In the genomic region with DNA sequence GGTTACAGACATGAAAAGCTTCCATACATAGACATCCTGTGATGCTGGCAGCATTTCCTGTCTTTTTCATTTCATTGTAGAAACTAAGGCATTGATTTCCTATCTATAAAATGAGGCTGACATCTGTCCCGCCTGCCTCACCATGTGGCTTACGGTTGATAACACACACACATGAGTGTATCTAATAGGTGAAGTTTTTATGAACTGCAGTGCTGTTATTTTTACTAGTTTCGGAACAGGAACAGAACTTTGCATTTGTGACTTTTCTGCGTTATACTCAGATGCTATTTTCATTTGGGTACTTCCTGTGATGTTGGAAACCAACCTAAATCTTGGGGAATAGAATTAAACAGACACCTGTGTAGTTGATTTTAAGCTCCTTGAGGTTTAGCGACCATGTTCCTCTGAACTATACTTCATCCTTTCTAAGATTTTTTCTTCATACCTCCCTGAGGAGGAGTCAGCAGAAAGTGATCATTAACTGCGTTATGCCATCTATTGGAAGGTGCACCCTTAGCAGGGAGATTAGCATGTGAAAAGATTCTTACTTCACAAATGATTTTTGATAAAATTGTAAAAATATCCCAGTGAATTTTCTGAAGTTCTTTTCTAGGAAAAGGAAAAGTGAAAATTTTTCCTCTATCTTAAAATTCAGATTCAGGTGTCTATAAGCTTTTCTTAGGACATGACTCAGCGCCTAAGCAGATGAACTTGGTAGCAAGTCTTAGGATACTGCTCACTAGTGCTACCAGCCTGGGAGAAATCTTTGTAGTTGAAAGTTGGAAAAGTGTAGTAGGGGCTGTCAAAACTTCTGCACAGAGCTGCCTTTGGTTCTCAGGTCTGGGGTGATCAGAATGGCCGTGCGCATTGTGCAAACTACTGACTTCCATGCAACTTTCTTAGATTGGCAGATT, we compare ENCODE assay signal across 14 cellular contexts.
DNase-seq lines count a peak whose midpoint lies in the region; ATAC-seq, FAIRE-seq and TF ChIP-seq lines count a peak whose summit lies in the region.
"Had no signal": no experiment of that assay in that cellular context is flagged by ENCODE, and none has a peak within 500 bp of the region (broad histone marks: within the 10 kb centered on the region; RNA-seq: fewer than 3 reads in every experiment).

No MANE protein-coding gene starts in this region.

- CTCF ChIA-PET in A673 (lab: Charles Lee), result no interaction called here

- no TSS peak for BruUV-seq in A673 (replicated peaks; lab: Mats Ljungman, UMichigan)

- DNase-seq in GM12892 (ENCODE audit: insufficient read length) (no peak), erythroblast (lab: John Stamatoyannopoulos, UW) (peak; percentile 45 to 68), A673 (ENCODE audit: low spot score) (no peak), hepatic stellate cell (ENCODE audit: low spot score) (no peak), DMS79 (lab: John Stamatoyannopoulos, UW) (no peak), uterus (no peak)
- DNase-seq: activated CD4-positive, CD25-positive, alpha-beta regulatory T cell treated with anti-CD3 and anti-CD28 coated beads, Interleukin-2, amount 50 U/mL, for 72 hours; left colon; SHP77 treated with DMSO at 0.1 percent for 48 hours; stimulated activated naive CD8-positive, alpha-beta T cell treated with anti-CD3 and anti-CD28 coated beads, Interleukin-15, Interleukin-2, amounts not matched to agents 100 U/mL and 50 U/mL, for 24 hours had no signal

- H3K36me3 ChIP-seq in A673 (ENCODE audit: insufficient read depth, low read length, poor library complexity, severe bottlenecking) (no peaks in the 10 kb centered on the region), uterus (no peaks in the 10 kb centered on the region)
- H3K36me3 ChIP-seq: cardiac muscle cell had no signal

- H3K4me3 ChIP-seq in A673 (ENCODE audit: low read depth, low read length, poor library complexity, severe bottlenecking) (no peak overlapping the region), uterus (no peak overlapping the region)
- H3K4me3 ChIP-seq: cardiac muscle cell had no signal

- intact Hi-C loops in A673 (cut with micrococcal nuclease; ENCODE audit: unreplicated experiment) (loop anchor here (10.0 kb wide), 1 partner anchor 367 kb away; no protein-coding TSS in a partner anchor), uterus (cut with DNase I; ENCODE audit: low total_unique reads) (no loop called here)

- H3K9me3 ChIP-seq in A673 (ENCODE audit: low read depth, low read length, poor library complexity, severe bottlenecking) (no peaks in the 10 kb centered on the region), uterus (no peaks in the 10 kb centered on the region)

- POLR2A ChIA-PET in A673 (lab: Charles Lee; ENCODE audit: low non-redundant PET), result no interaction called here

- TF ChIP-seq CTCF in A673 (conservative IDR thresholded peaks at IDR 0.05; ENCODE audit: low read depth, low read length), result no peak; the same call in 1 of the 2 replicates
- TF ChIP-seq CTCF in uterus (IDR thresholded peaks at IDR 0.05), result no peak

- TF ChIP-seq POLR2A in GM12892 (IDR thresholded peaks at IDR 0.05; ENCODE audit: low read depth, low read length) (no peak), erythroblast (IDR thresholded peaks at IDR 0.05; ENCODE audit: low read length) (no peak), uterus (IDR thresholded peaks at IDR 0.05) (no peak)

- peak; percentile 53 for FAIRE-seq in GM12892 (lab: Jason Lieb, UNC)

- H3K27me3 ChIP-seq in A673 (replicated peaks; ENCODE audit: insufficient read depth, low read depth, low read length, poor library complexity) (no peaks in the 10 kb centered on the region), uterus (no peaks in the 10 kb centered on the region)
- H3K27me3 ChIP-seq: cardiac muscle cell had no signal

- peaks cover 16% of the 10 kb centered on the region for H3K4me1 ChIP-seq in A673 (ENCODE audit: insufficient read depth, low read length, poor library complexity, severe bottlenecking)
- H3K4me1 ChIP-seq in uterus, result no peaks in the 10 kb centered on the region

- ATAC-seq in GM21529 (IDR thresholded peaks at IDR 0.05; ENCODE audit: unreplicated experiment) (peak; percentile 60), HG03469 (IDR thresholded peaks at IDR 0.05; ENCODE audit: unreplicated experiment) (peak; percentile 40)
- ATAC-seq: left colon; stimulated activated naive CD8-positive, alpha-beta T cell treated with anti-CD3 and anti-CD28 coated beads, Interleukin-15, Interleukin-2, amounts not matched to agents 100 U/mL and 50 U/mL, for 24 hours had no signal

- H3K27ac ChIP-seq in A673 (ENCODE audit: low read depth, low read length, poor library complexity, severe bottlenecking) (no peak overlapping the region), uterus (no peak overlapping the region)
- H3K27ac ChIP-seq: cardiac muscle cell, KMS-11 had no signal

Comparison
In these comparisons a context has a peak if more than half of its experiments do, and no peak if none do; other contexts are left out.
1. DNase-seq: peak in erythroblast (2 of 2); none in GM12892 (single experiment), A673 (single experiment), hepatic stellate cell (single experiment), DMS79 (single experiment) and uterus (0 of 2).